ENCODE assay signal across 25 cellular contexts in the genomic region with DNA sequence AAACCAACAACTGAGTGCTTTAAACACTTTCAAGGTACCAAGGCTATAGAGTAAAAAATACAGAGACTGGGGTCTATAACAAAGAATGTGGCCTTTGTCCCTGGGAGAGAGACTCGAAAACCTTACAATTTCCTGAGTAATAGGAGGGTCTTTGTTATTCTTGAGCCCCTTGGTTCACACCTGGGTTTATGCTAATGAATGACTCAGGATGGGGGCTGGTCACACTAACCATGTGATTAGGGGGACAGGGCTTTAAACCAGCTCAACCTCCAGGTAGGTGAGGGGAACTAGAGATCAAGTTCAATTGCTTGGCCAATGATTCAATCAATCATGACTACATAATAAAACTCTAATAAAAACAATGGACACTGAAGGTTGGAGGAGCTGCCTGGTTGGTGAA. TPM values are rescaled to one million over a fixed set of nuclear protein-coding genes. Genes with fewer than 3 reads are reported as not detected.
DNase-seq lines count a peak whose midpoint lies in the region; ATAC-seq lines count a peak whose summit lies in the region.
"Had no signal": no experiment of that assay in that cellular context is flagged by ENCODE, and none has a peak within 500 bp of the region (broad histone marks: within the 10 kb centered on the region; RNA-seq: fewer than 3 reads in every experiment).

No MANE protein-coding gene starts in this region.

- peak overlapping the region; percentile 98 for H3K27ac ChIP-seq in HUES64 (ENCODE audit: low read depth, low read length)
- H3K27ac ChIP-seq: 22Rv1, GM23248 had no signal

- DNase-seq in ELF-1 (ENCODE audit: low read depth, low spot score) (peak; percentile 37), iPS DF 19.7 (ENCODE audit: low read depth, low spot score) (peak; percentile 91), iPS-NIHi11 (ENCODE audit: low spot score) (peak; percentile 66), AG08396 (ENCODE audit: low spot score) (no peak), Right ventricle myocardium inferior (ENCODE audit: missing footprints) (no peak)
- no peak for DNase-seq in stimulated activated CD4-positive, alpha-beta T cell treated with anti-CD3 and anti-CD28 coated beads, Interleukin-4, amount 100 ng/mL, for 4 hours
- DNase-seq: BE2C; CD8-positive, alpha-beta memory T cell; DMS79 treated with DMSO at 0.1 percent for 48 hours; GM23248; KBM-7; MV-4-11; NCI-H1105; NCI-H146; NCI-H1930; NCI-H2107; NCI-H524 treated with DMSO at 0.1 percent for 48 hours; NCI-H82; NK-92 treated with Interleukin-12 subunit alpha and Interleukin-12 subunit beta, amount 100 ng/mL, for 24 hours; RPMI8226; SHP77 had no signal

- no peaks in the 10 kb centered on the region for H3K9me3 ChIP-seq in HUES64 (ENCODE audit: insufficient read depth, low read depth, low read length)
- H3K9me3 ChIP-seq: BE2C had no signal

- no peaks in the 10 kb centered on the region for H3K27me3 ChIP-seq in HUES64 (ENCODE audit: insufficient read depth, low read length)
- H3K27me3 ChIP-seq: BE2C had no signal

- ATAC-seq in HG02678 (IDR thresholded peaks at IDR 0.05; ENCODE audit: unreplicated experiment) (no peak), Right ventricle myocardium inferior (no peak)
- ATAC-seq: HCT116 had no signal

- no peaks in the 10 kb centered on the region for H3K36me3 ChIP-seq in HUES64 (ENCODE audit: insufficient read depth, low read length)
- H3K36me3 ChIP-seq: BE2C had no signal

- intact Hi-C loops in Right ventricle myocardium inferior (cut with DNase I) = no loop called here

- peak overlapping the region; percentile 55 for H3K9ac ChIP-seq in HUES64 (ENCODE audit: low read depth, low read length)
- H3K9ac ChIP-seq: GM23248 had no signal

- peak overlapping the region; percentile 37 for H3K4me3 ChIP-seq in HUES64 (ENCODE audit: low read length)
- H3K4me3 ChIP-seq: GM23248 had no signal

- peaks cover 47% of the 10 kb centered on the region for H3K4me1 ChIP-seq in HUES64 (ENCODE audit: insufficient read depth, low read length)
- H3K4me1 ChIP-seq: BE2C had no signal

- 5% methylated on average over 1 of the region's 1 CpG for WGBS in HUES64

RNA-seq across cellular contexts. Expression of gene PLPP1, which starts 50.2 kb away (rescaled TPM):
- polyA plus RNA-seq in HUES64 (2013, experiment 1 of 2) = 27.3 TPM
- polyA plus RNA-seq in HUES64 (2013, experiment 2 of 2) = 28.5 TPM
- 74.1 TPM for total RNA-seq in Right ventricle myocardium inferior

Comparison
In these comparisons a context has a peak if more than half of its experiments do, and no peak if none do; other contexts are left out.
1. DNase-seq: peak in ELF-1 (single experiment), iPS DF 19.7 (single experiment) and iPS-NIHi11 (single experiment); none in AG08396 (single experiment), stimulated activated CD4-positive, alpha-beta T cell treated with anti-CD3 and anti-CD28 coated beads, Interleukin-4, amount 100 ng/mL, for 4 hours (0 of 2) and Right ventricle myocardium inferior (single experiment).